Comparison of ENCODE assay signal across 8 cellular contexts in the genomic region with DNA sequence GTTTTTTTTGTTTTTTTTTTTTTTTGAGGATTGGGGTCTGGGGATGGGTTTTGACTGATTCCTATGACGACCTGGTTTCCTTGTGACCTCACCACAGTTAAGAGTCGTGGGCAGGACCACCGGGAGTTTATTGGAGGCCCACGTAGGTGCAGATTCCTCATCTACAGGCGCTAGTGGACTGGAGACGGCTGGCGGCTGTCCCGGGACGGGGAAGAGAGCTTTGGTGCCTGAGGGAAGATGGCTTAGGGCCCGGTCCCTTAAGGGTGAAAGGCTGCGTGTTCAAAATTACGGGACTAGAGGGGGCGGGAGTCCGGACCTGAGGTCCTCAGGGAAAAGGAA. TPM values are rescaled to one million over a fixed set of nuclear protein-coding genes. Genes with fewer than 3 reads are reported as not detected.
DNase-seq lines count a peak whose midpoint lies in the region; ATAC-seq lines count a peak whose summit lies in the region.

No MANE protein-coding gene starts in this region.

- no peak for ATAC-seq in GM21786 (IDR thresholded peaks at IDR 0.05; ENCODE audit: unreplicated experiment)

- no peaks in the 10 kb centered on the region; the same call in 1 of the 2 replicates for H3K36me3 ChIP-seq in ES-I3 (ENCODE audit: insufficient read depth, low read length)
- H3K36me3 ChIP-seq in SJCRH30: peaks cover 17% of the 10 kb centered on the region

- peak; percentile 66 to 76 for DNase-seq in SJCRH30
- DNase-seq in glomerular visceral epithelial cell (ENCODE audit: extremely low spot score): peak; percentile 37
- peak; percentile 3 for DNase-seq in renal cortical epithelial cell (ENCODE audit: low read depth)
- no peak for DNase-seq in T-helper 9 cell
- no peak for DNase-seq in activated CD4-positive, alpha-beta T cell treated with anti-CD3 and anti-CD28 coated beads for 4 hours
- DNase-seq in COR-L47 (lab: John Stamatoyannopoulos, UW): no peak

- no peaks in the 10 kb centered on the region for H3K27me3 ChIP-seq in SJCRH30

- H3K9ac ChIP-seq in ES-I3 (ENCODE audit: low read depth, low read length): peak overlapping the region; percentile 97; the same call in 1 of the 2 replicates

- H3K4me1 ChIP-seq in ES-I3 (ENCODE audit: insufficient read depth, low read length): no peaks in the 10 kb centered on the region; the same call in 1 of the 2 replicates
- no peaks in the 10 kb centered on the region for H3K4me1 ChIP-seq in SJCRH30

- H3K9me3 ChIP-seq in ES-I3 (ENCODE audit: control insufficient read depth, insufficient read depth, low read length): no peaks in the 10 kb centered on the region
- no peaks in the 10 kb centered on the region for H3K9me3 ChIP-seq in SJCRH30 (replicated peaks)

- peak overlapping the region; percentile 97 for H3K4me3 ChIP-seq in SJCRH30

- H3K27ac ChIP-seq in SJCRH30: peak overlapping the region; percentile 96

RNA-seq across cellular contexts. Expression of a gene that starts 0.7 kb away (rescaled TPM):
- 72.1 and 72.3 TPM in 2 replicates for total RNA-seq in SJCRH30 (2014; rRNA removed; shearing (Covaris generic))
- total RNA-seq in renal cortical epithelial cell: 28.0 and 34.2 TPM in 2 replicates

RNA-seq across cellular contexts. Expression of a gene that starts 0.8 kb away (rescaled TPM):
- 0.13 and 0.24 TPM in 2 replicates for total RNA-seq in SJCRH30 (2014; rRNA removed; shearing (Covaris generic))
- 0.17 and 0.35 TPM in 2 replicates for total RNA-seq in renal cortical epithelial cell

RNA-seq across cellular contexts. Expression of a gene that starts 25.2 kb away (rescaled TPM):
- not detected in 2 replicates for total RNA-seq in SJCRH30 (2014; rRNA removed; shearing (Covaris generic))
- not detected in 2 replicates for total RNA-seq in renal cortical epithelial cell

RNA-seq across cellular contexts. Expression of a gene that starts 27.7 kb away (rescaled TPM):
- not detected in 2 replicates for total RNA-seq in SJCRH30 (2014; rRNA removed; shearing (Covaris generic))
- not detected in 2 replicates for total RNA-seq in renal cortical epithelial cell

RNA-seq across cellular contexts. Expression of a gene that starts 37.9 kb away (rescaled TPM):
- total RNA-seq in SJCRH30 (2014; rRNA removed; shearing (Covaris generic)): 0.33 and 0.40 TPM in 2 replicates
- 0.25 TPM in 1 of 2 replicates, not detected in the other for total RNA-seq in renal cortical epithelial cell

Comparison
In these comparisons a context has a peak if more than half of its experiments do, and no peak if none do; other contexts are left out.
1. DNase-seq: peak in SJCRH30 (2 of 2), glomerular visceral epithelial cell (single experiment) and renal cortical epithelial cell (single experiment); none in T-helper 9 cell (single experiment), activated CD4-positive, alpha-beta T cell treated with anti-CD3 and anti-CD28 coated beads for 4 hours (0 of 2) and COR-L47 (single experiment).